In the genomic region with DNA sequence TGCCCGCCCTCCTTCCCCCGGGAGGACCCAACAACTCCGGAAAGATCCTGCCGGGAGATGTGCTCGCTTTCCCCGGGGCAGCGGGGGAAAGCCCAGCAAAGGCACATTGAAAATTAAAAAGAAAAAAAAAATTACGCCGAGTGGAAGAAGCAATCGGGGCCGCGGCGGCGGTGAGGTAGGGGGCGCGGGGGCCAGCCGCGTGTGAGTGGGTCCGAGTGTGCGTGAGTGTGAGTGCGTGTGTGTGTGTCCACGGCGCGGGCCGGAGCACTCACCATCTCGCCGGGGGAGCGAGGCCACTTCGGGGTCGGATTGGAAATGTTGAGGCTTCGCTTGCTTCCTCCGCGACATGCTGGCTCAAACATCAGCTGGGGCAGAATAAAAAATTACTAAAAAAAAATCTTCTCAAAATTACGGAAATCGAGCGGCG, we compare ENCODE assay signal across 8 cellular contexts. TPM values are rescaled to one million over a fixed set of nuclear protein-coding genes. Genes with fewer than 3 reads are reported as not detected.
DNase-seq lines count a peak whose midpoint lies in the region; ATAC-seq and TF ChIP-seq lines count a peak whose summit lies in the region.
"Had no signal": no experiment of that assay in that cellular context is flagged by ENCODE, and none has a peak within 500 bp of the region (broad histone marks: within the 10 kb centered on the region; RNA-seq: fewer than 3 reads in every experiment).

Gene SALL1, minus strand, starts transcription at position 377 of the 427 bp plus-strand sequence. Its CDS starts 29 bp downstream, at position 348.

- ATAC-seq in IMR-90 (ENCODE audit: low read depth) = no peak
- ATAC-seq in right lobe of liver = no peak
- ATAC-seq in HG03139 (IDR thresholded peaks at IDR 0.05; ENCODE audit: unreplicated experiment) = no peak

- dilution Hi-C loops in IMR-90 (cut with HindIII; ENCODE audit: low sequenced_read_pairs, unreplicated experiment) = no loop called here

- H2BK120ac ChIP-seq in IMR-90 (ENCODE audit: low read depth, low read length) = peak within 1 kb of the TSS; percentile 77

- H3K4me3 ChIP-seq in IMR-90 (ENCODE audit: insufficient read depth, low read depth, low read length) (peak within 1 kb of the TSS; percentile 89), choroid plexus epithelial cell (ENCODE audit: low read depth, low read length) (peak within 1 kb of the TSS; percentile 55), right lobe of liver (peak within 1 kb of the TSS; percentile 57 to 88 (median 80)), suprapubic skin (peak within 1 kb of the TSS; percentile 53)

- H3K18ac ChIP-seq in IMR-90 (ENCODE audit: low read depth, low read length) = peak within 1 kb of the TSS; percentile 76

- 0 out of 2 replicates have a peak, but pooled peaks cover 3% of the 10 kb centered on the region for H3K9me1 ChIP-seq in IMR-90 (ENCODE audit: insufficient read depth, low read length)

- peak within 1 kb of the TSS; percentile 89 for H3K14ac ChIP-seq in IMR-90 (replicated peaks; ENCODE audit: low read depth, low read length)

- H3K79me1 ChIP-seq in IMR-90 (ENCODE audit: low read depth in 1 of 2, low read length in 2 of 2) = peaks cover 0 to 20% of the 10 kb centered on the region in 2 experiments; a peak in 1 of 4 replicates

- H4K91ac ChIP-seq in IMR-90 (ENCODE audit: insufficient read depth, low read depth, low read length) = peak within 1 kb of the TSS; percentile 79

- no peak within 1 kb of the TSS for H2BK20ac ChIP-seq in IMR-90 (ENCODE audit: low read depth, low read length)

- in situ Hi-C loops in IMR-90 (cut with MboI; ENCODE audit: low sequenced_read_pairs) = no loop called here

- H3K4me1 ChIP-seq in IMR-90 (ENCODE audit: control insufficient read depth, insufficient read depth, low read length) (peaks cover 5% of the 10 kb centered on the region), right lobe of liver (peaks cover 0 to 18% (median 2%) of the 10 kb centered on the region in 4 donors), suprapubic skin (peaks cover 54% of the 10 kb centered on the region)

- TF ChIP-seq POLR2A in IMR-90 (IDR thresholded peaks at IDR 0.05; ENCODE audit: low read depth, low read length) (no peak; the same call in 1 of the 2 replicates), right lobe of liver (IDR thresholded peaks at IDR 0.05) (no peak), suprapubic skin (IDR thresholded peaks at IDR 0.05) (no peak)

- POLR2A ChIA-PET in IMR-90 (lab: Charles Lee; ENCODE audit: unreplicated experiment) = no interaction called here

- peak within 1 kb of the TSS; percentile 90 for H3K27ac ChIP-seq in IMR-90 (ENCODE audit: insufficient read depth, low read length)
- H3K27ac ChIP-seq in right lobe of liver = peak within 1 kb of the TSS; percentile 96 to 99 (median 98)
- no peak within 1 kb of the TSS for H3K27ac ChIP-seq in suprapubic skin

- H3K56ac ChIP-seq in IMR-90 (ENCODE audit: extremely low read depth, insufficient read depth, low read length) = peak within 1 kb of the TSS; percentile 90

- peak within 1 kb of the TSS; percentile 83 for H2BK5ac ChIP-seq in IMR-90 (ENCODE audit: low read depth, low read length, poor library complexity, severe bottlenecking)

- peak within 1 kb of the TSS; percentile 90 for H2AFZ ChIP-seq in IMR-90 (replicated peaks; ENCODE audit: low read length, poor library complexity)

- H3K4me2 ChIP-seq in IMR-90 (ENCODE audit: low read depth, low read length) = peak within 1 kb of the TSS; percentile 73

- H3K4ac ChIP-seq in IMR-90 (ENCODE audit: low read depth, low read length) = peak within 1 kb of the TSS; percentile 85

- no CpG with 5 or more reads among the region's 37 CpGs for WGBS in IMR-90 (ENCODE audit: extremely low coverage in 2 of 2, insufficient read length in 1 of 2), 2 experiments
- WGBS in right lobe of liver (ENCODE audit: insufficient coverage, low coverage, low lambda C conversion rate, missing lambda C conversion rate) = 1% methylated on average over 36 of the region's 37 CpGs
- WGBS in suprapubic skin = 2% methylated on average over 36 of the region's 37 CpGs

- DNase-seq in IMR-90 = no peak
- DNase-seq in choroid plexus epithelial cell (ENCODE audit: low read depth) = no peak
- no peak for DNase-seq in right lobe of liver
- no peak for DNase-seq in suprapubic skin (ENCODE audit: low spot score in 2 of 2)
- DNase-seq in NCI-H345 (lab: John Stamatoyannopoulos, UW) = no peak
- no peak for DNase-seq in AML-193 (lab: John Stamatoyannopoulos, UW)
- DNase-seq: Karpas-422 had no signal

- TF ChIP-seq RAD21 in IMR-90 (IDR thresholded peaks at IDR 0.05; ENCODE audit: low read length) = no peak

- intact Hi-C loops in IMR-90 (cut with micrococcal nuclease) (loop anchor here (1.0 to 10.0 kb wide), 5 partner anchors 174 to 831 kb away; no protein-coding TSS in a partner anchor), right lobe of liver (cut with DNase I) (no loop called here)

- H3K23ac ChIP-seq in IMR-90 (ENCODE audit: low read depth, low read length) = peak within 1 kb of the TSS; percentile 95

- peaks cover 12% of the 10 kb centered on the region; the same call in 1 of the 2 replicates for H4K20me1 ChIP-seq in IMR-90 (ENCODE audit: insufficient read depth, low read length)

- H2AK9ac ChIP-seq in IMR-90 (replicated peaks; ENCODE audit: low read depth, low read length, poor library complexity) = peak within 1 kb of the TSS; percentile 85

- CTCF ChIA-PET in IMR-90 (lab: Yijun Ruan, JAX) = no interaction called here

- peak within 1 kb of the TSS; percentile 61 to 88; a peak in 3 of 4 replicates for H4K8ac ChIP-seq in IMR-90 (ENCODE audit: low read depth in 2 of 2, low read length in 2 of 2)

- BruUV-seq in IMR-90 (replicated peaks; lab: Mats Ljungman, UMichigan) = no TSS peak

- H2BK15ac ChIP-seq in IMR-90 (ENCODE audit: low read depth, low read length) = 0 out of 3 replicates have a peak within 1 kb of the TSS, but pooled peaks have one; percentile 43

- H3K27me3 ChIP-seq in IMR-90 (ENCODE audit: control insufficient read depth, insufficient read depth, low read length) = peaks cover 2% of the 10 kb centered on the region; the same call in 1 of the 2 replicates
- no peaks in the 10 kb centered on the region for H3K27me3 ChIP-seq in right lobe of liver
- peaks cover 98% of the 10 kb centered on the region for H3K27me3 ChIP-seq in suprapubic skin

- peak within 1 kb of the TSS; percentile 62 for H4K5ac ChIP-seq in IMR-90 (ENCODE audit: low read depth, low read length)

- TF ChIP-seq CTCF in IMR-90 (conservative IDR thresholded peaks at IDR 0.05; ENCODE audit: low read depth, low read length) (no peak), choroid plexus epithelial cell (conservative IDR thresholded peaks at IDR 0.05; ENCODE audit: low read depth, low read length) (no peak), right lobe of liver (IDR thresholded peaks at IDR 0.05) (no peak), suprapubic skin (IDR thresholded peaks at IDR 0.05) (no peak)

- H3K36me3 ChIP-seq in IMR-90 (ENCODE audit: control insufficient read depth, insufficient read depth, low read length) = no peaks in the 10 kb centered on the region; the same call in 1 of the 2 replicates
- no peaks in the 10 kb centered on the region for H3K36me3 ChIP-seq in right lobe of liver
- no peaks in the 10 kb centered on the region for H3K36me3 ChIP-seq in suprapubic skin

- H3K9me3 ChIP-seq in IMR-90 (ENCODE audit: control insufficient read depth, insufficient read depth, low read length) = no peaks in the 10 kb centered on the region
- H3K9me3 ChIP-seq in right lobe of liver = no peaks in the 10 kb centered on the region
- H3K9me3 ChIP-seq in suprapubic skin = no peaks in the 10 kb centered on the region

- H3K9ac ChIP-seq in IMR-90 (ENCODE audit: low read depth, low read length) = peak within 1 kb of the TSS; percentile 86

- H2AK5ac ChIP-seq in IMR-90 (ENCODE audit: low read depth, low read length) = peak within 1 kb of the TSS; percentile 56

- no peak for TF ChIP-seq EP300 in suprapubic skin (IDR thresholded peaks at IDR 0.05)

TF ChIP-seq in IMR-90, 13 proteins besides CTCF, POLR2A, EP300 and RAD21 (continues in another document):
- no peak for TF ChIP-seq RCOR1 (IDR thresholded peaks at IDR 0.05; ENCODE audit: insufficient replicate concordance, low read length)
- TF ChIP-seq NFE2L2 (IDR thresholded peaks at IDR 0.05; ENCODE audit: low read depth, low read length) = no peak
- TF ChIP-seq MXI1 (IDR thresholded peaks at IDR 0.05; ENCODE audit: borderline replicate concordance, low read depth, low read length) = no peak
- TF ChIP-seq RFX5 (IDR thresholded peaks at IDR 0.05; ENCODE audit: low read depth, low read length) = no peak
- TF ChIP-seq, protein P1, sequence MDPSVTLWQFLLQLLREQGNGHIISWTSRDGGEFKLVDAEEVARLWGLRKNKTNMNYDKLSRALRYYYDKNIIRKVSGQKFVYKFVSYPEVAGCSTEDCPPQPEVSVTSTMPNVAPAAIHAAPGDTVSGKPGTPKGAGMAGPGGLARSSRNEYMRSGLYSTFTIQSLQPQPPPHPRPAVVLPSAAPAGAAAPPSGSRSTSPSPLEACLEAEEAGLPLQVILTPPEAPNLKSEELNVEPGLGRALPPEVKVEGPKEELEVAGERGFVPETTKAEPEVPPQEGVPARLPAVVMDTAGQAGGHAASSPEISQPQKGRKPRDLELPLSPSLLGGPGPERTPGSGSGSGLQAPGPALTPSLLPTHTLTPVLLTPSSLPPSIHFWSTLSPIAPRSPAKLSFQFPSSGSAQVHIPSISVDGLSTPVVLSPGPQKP (IDR thresholded peaks at IDR 0.05; ENCODE audit: borderline replicate concordance, low read depth, low read length) = no peak
- no peak for TF ChIP-seq MAFK (IDR thresholded peaks at IDR 0.05; ENCODE audit: low read depth, low read length)
- no peak for TF ChIP-seq BHLHE40 (IDR thresholded peaks at IDR 0.05; ENCODE audit: low read depth, low read length)
- TF ChIP-seq USF2 (IDR thresholded peaks at IDR 0.05; ENCODE audit: low read depth, low read length) = no peak
- no peak for TF ChIP-seq FOS (IDR thresholded peaks at IDR 0.05; ENCODE audit: low read depth, low read length)
- no peak for TF ChIP-seq SMC3 (IDR thresholded peaks at IDR 0.05; ENCODE audit: low read depth, low read length)
- TF ChIP-seq CEBPB (IDR thresholded peaks at IDR 0.05; ENCODE audit: low read depth, low read length) = no peak
- no peak for TF ChIP-seq CHD1 (IDR thresholded peaks at IDR 0.05; ENCODE audit: low read depth, low read length)

RNA-seq across cellular contexts. Expression of gene SALL1, which starts in this region (rescaled TPM):
- total RNA-seq in IMR-90 (2012; rRNA removed) = 0.83 and 0.90 TPM in 2 replicates
- polyA plus RNA-seq in IMR-90 (2012; rRNA removed) = 4.8 and 5.2 TPM in 2 replicates
- 1.9 and 2.5 TPM in 2 replicates for polyA plus RNA-seq in IMR-90 (2012; cell fraction: cytosol; rRNA removed)
- 5.5 and 7.8 TPM in 2 replicates for polyA plus RNA-seq in IMR-90 (2012; cell fraction: nucleus; rRNA removed; ENCODE audit: low replicate concordance)
- total RNA-seq in right lobe of liver = 10 to 100 TPM; 22.9 to 30.1 (median 26.4) TPM
- under 1 TPM in 2 of 4 donors, not detected in 2; 0.08 TPM for total RNA-seq in suprapubic skin

Comparison
In these comparisons a context has a peak if more than half of its experiments do, and no peak if none do; other contexts are left out.
1. RNA of gene SALL1 (total RNA-seq): 22.9 to 30.1 TPM in right lobe of liver; 0.83 to 0.90 TPM in IMR-90 and 0.08 TPM in suprapubic skin; every median in the first group is over 10 times any median in the second.
2. Peak in every context shown above with its lines, with median percentiles within 50 percentile points of each other: H3K4me3 ChIP-seq.